Comparison of ENCODE assay signal across 12 cellular contexts in the genomic region with DNA sequence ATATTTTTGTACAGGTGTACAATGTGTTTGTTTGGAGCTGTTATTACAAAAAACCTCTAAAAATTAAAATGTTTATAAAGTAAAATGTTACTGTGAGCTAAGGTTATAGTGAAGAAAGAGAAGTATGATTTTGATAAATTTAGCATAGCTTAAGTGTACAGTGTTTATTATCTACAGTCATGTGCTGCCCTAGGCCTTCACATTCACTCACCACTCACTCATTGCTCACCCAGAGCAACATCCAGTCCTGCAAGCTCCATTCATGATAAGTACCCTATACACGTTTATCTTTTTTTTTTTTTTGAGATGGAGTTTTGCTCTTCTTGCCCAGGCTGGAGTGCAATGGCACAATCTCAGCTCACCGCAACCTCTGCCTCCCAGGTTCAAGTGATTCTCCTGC. TPM values are rescaled to one million over a fixed set of nuclear protein-coding genes. Genes with fewer than 3 reads are reported as not detected.
"Had no signal": no experiment of that assay in that cellular context is flagged by ENCODE, and none has a peak within 500 bp of the region (broad histone marks: within the 10 kb centered on the region; RNA-seq: fewer than 3 reads in every experiment).

No MANE protein-coding gene starts in this region.

RNA-seq across cellular contexts. Expression of a gene that starts 59.6 kb away (rescaled TPM):
- total RNA-seq: activated B cell treated with CpG ODN at 0.5 μM for 24 hours; activated CD4-positive, alpha-beta memory T cell treated with anti-CD3 and anti-CD28 coated beads for 36 hours; activated CD4-positive, alpha-beta T cell treated with anti-CD3 and anti-CD28 coated beads, Interleukin-2, amount 10 ng/mL, durations not matched to agents 24 days and 14 days; activated CD8-positive, alpha-beta memory T cell treated with anti-CD3 and anti-CD28 coated beads for 36 hours; activated CD8-positive, alpha-beta T cell treated with anti-CD3 and anti-CD28 coated beads for 36 hours; activated naive CD4-positive, alpha-beta T cell treated with anti-CD3 and anti-CD28 coated beads, Interleukin-2, amount 50 U/mL, for 72 hours; activated naive CD8-positive, alpha-beta T cell treated with anti-CD3 and anti-CD28 coated beads for 36 hours; activated T-helper 1 cell treated with anti-CD3 and anti-CD28 coated beads, Interleukin-12 subunit alpha, Interleukin-12 subunit beta, Interleukin-2, Interleukin-4 antibody, amounts not matched to agents 30 ng/mL and 10 ng/mL and 1 ng/mL, durations not matched to agents 14 hours and 24 hours and 36 hours; activated T-helper 17 cell treated with anti-CD3 and anti-CD28 coated beads, Interleukin-2, amount 50 U/mL, for 72 hours; T-cell; T-helper 1 cell treated with Interleukin-12 subunit alpha and Interleukin-12 subunit beta and Interleukin-4 antibody, amounts not matched to agents 30 ng/mL and 1 ng/mL, for 36 hours; T-helper 17 cell had no signal
